8 cellular contexts compared by ENCODE assay signal in genomic region chr4:153486281-153487151, GRCh38. TPM values are rescaled to one million over a fixed set of nuclear protein-coding genes. Genes with fewer than 3 reads are reported as not detected.
A peak's percentile ranks its signal among the peaks of the same experiment; 100 is the strongest.
DNase-seq lines count a peak whose midpoint lies in the region; ATAC-seq and TF ChIP-seq lines count a peak whose summit lies in the region.

No MANE protein-coding gene starts in this region.

- H3K9me3 ChIP-seq in SU-DHL-6 (ENCODE audit: insufficient read depth, low read length) (no peaks in the 10 kb centered on the region), esophagus squamous epithelium (no peaks in the 10 kb centered on the region)

- WGBS in esophagus squamous epithelium, 2 donors = 29 to 34% methylated on average over 6 to 9 of the region's 14 CpGs

- no peak for ATAC-seq in HG02571 (IDR thresholded peaks at IDR 0.05; ENCODE audit: unreplicated experiment)

- H2AFZ ChIP-seq in SU-DHL-6 (ENCODE audit: low read depth, low read length, severe bottlenecking) = no peak overlapping the region

- peak overlapping the region; percentile 64 for H3K4me2 ChIP-seq in SU-DHL-6 (ENCODE audit: low read depth, low read length, poor library complexity, severe bottlenecking)

- H3K4me3 ChIP-seq in SU-DHL-6 (ENCODE audit: insufficient read depth, low read length, poor library complexity, severe bottlenecking) = no peak overlapping the region
- H3K4me3 ChIP-seq in esophagus squamous epithelium = peak overlapping the region in 1 of 4 donors; percentile 7
- H3K4me3 ChIP-seq in retinal pigment epithelial cell (ENCODE audit: low read length) = no peak overlapping the region

- TF ChIP-seq POLR2A in esophagus squamous epithelium (IDR thresholded peaks at IDR 0.05) = peak in 1 of 4 donors; percentile 33

- DNase-seq in activated CD4-positive, alpha-beta T cell treated with anti-CD3 and anti-CD28 coated beads for 48 hours = peak; percentile 47
- no peak for DNase-seq in activated CD4-positive, alpha-beta T cell treated with anti-CD3 and anti-CD28 coated beads for 1 hour
- DNase-seq in esophagus squamous epithelium (lab: John Stamatoyannopoulos, UW) = no peak
- DNase-seq in retinal pigment epithelial cell (ENCODE audit: low read depth) = peak; percentile 88
- no peak for DNase-seq in GM10248 (ENCODE audit: extremely low spot score)
- DNase-seq in DMS79 (lab: John Stamatoyannopoulos, UW) = no peak

- H3K36me3 ChIP-seq in SU-DHL-6 (ENCODE audit: low read length) = no peaks in the 10 kb centered on the region
- H3K36me3 ChIP-seq in esophagus squamous epithelium = peaks cover 0 to 2% (median 0%) of the 10 kb centered on the region in 3 donors

- intact Hi-C loops in esophagus squamous epithelium (cut with DNase I) = no loop called here

- no peaks in the 10 kb centered on the region for H3K9me2 ChIP-seq in SU-DHL-6 (replicated peaks; ENCODE audit: insufficient read depth, low read length)

- TF ChIP-seq CTCF in SU-DHL-6 (IDR thresholded peaks at IDR 0.05; ENCODE audit: insufficient read depth, low read length, poor library complexity, severe bottlenecking) (no peak), esophagus squamous epithelium (IDR thresholded peaks at IDR 0.05) (no peak), retinal pigment epithelial cell (conservative IDR thresholded peaks at IDR 0.05; ENCODE audit: low read depth, low read length) (no peak), GM10248 (IDR thresholded peaks at IDR 0.05; ENCODE audit: control extremely low read depth, extremely low read depth, low read depth, missing control alignments) (no peak)

- H3K27ac ChIP-seq in SU-DHL-6 (ENCODE audit: low read depth, low read length) = peak overlapping the region; percentile 72
- H3K27ac ChIP-seq in esophagus squamous epithelium = peak overlapping the region; percentile 83 to 90 (median 89)

- H3K27me3 ChIP-seq in SU-DHL-6 (ENCODE audit: low read length) (no peaks in the 10 kb centered on the region), esophagus squamous epithelium (no peaks in the 10 kb centered on the region)

- peaks cover 35% of the 10 kb centered on the region for H3F3A ChIP-seq in SU-DHL-6 (ENCODE audit: insufficient read depth)

- CTCF ChIA-PET in GM10248 (lab: Yijun Ruan, JAX) = interaction anchor here (0.7 to 8.0 kb wide), 11 partner anchors 8 to 56 kb away, joined by 3 to 54 read pairs (median 4); partner anchors contain the start of gene TMEM131L

- peaks cover 41% of the 10 kb centered on the region; the same call in 1 of the 2 replicates for H4K20me1 ChIP-seq in SU-DHL-6 (ENCODE audit: low read depth, low read length)

- peaks cover 33 to 79% (median 60%) of the 10 kb centered on the region in 3 donors for H3K4me1 ChIP-seq in esophagus squamous epithelium

- H3K9ac ChIP-seq in SU-DHL-6 (ENCODE audit: low read length) = peak overlapping the region; percentile 1; the same call in 1 of the 2 replicates

- POLR2A ChIA-PET in GM10248 (lab: Yijun Ruan, JAX) = interaction anchor here (0.7 to 1.9 kb wide), 5 partner anchors 10 to 34 kb away, joined by 3 to 6 read pairs (median 4); no protein-coding TSS in a partner anchor

- H3K79me2 ChIP-seq in SU-DHL-6 (ENCODE audit: insufficient read depth, low read length) = peaks cover 96% of the 10 kb centered on the region

RNA-seq across cellular contexts. Expression of gene TMEM131L, which starts 20.4 kb away (rescaled TPM):
- 10 to 100 TPM in 3 of 4 donors, 1 to 10 TPM in 1; 9.2 to 14.7 (median 12.4) TPM for total RNA-seq in esophagus squamous epithelium

Comparison
In these comparisons a context has a peak if more than half of its experiments do, and no peak if none do; other contexts are left out.
1. DNase-seq: peak in activated CD4-positive, alpha-beta T cell treated with anti-CD3 and anti-CD28 coated beads for 48 hours (single experiment) and retinal pigment epithelial cell (single experiment); none in activated CD4-positive, alpha-beta T cell treated with anti-CD3 and anti-CD28 coated beads for 1 hour (single experiment), esophagus squamous epithelium (single experiment), GM10248 (single experiment) and DMS79 (single experiment).